Comparison of ENCODE assay signal across 24 cellular contexts in genomic region chr16:499924-500323, GRCh38. TPM values are rescaled to one million over a fixed set of nuclear protein-coding genes. Genes with fewer than 3 reads are reported as not detected.
DNase-seq lines count a peak whose midpoint lies in the region; ATAC-seq, FAIRE-seq and TF ChIP-seq lines count a peak whose summit lies in the region.
"Had no signal": no experiment of that assay in that cellular context is flagged by ENCODE, and none has a peak within 500 bp of the region (broad histone marks: within the 10 kb centered on the region; RNA-seq: fewer than 3 reads in every experiment).

No MANE protein-coding gene starts in this region.

- no peak for TF ChIP-seq RAD21 in H1 (IDR thresholded peaks at IDR 0.05 in 1 of 2, conservative IDR thresholded peaks at IDR 0.05 in 1 of 2; ENCODE audit: low read depth in 2 of 2, low read length in 2 of 2)

- peaks cover 4% of the 10 kb centered on the region for H3K4me1 Mint-ChIP-seq in activated CD8-positive, alpha-beta T cell treated with anti-CD3 and anti-CD28 coated beads for 36 hours (ENCODE audit: low read depth)

- H3K23me2 ChIP-seq in H1 (ENCODE audit: low read depth, low read length) = no peaks in the 10 kb centered on the region

- H3K36me3 ChIP-seq in OCI-LY7 (ENCODE audit: insufficient read depth, low read length) (peaks cover 3% of the 10 kb centered on the region; the same call in 1 of the 2 replicates), H1 (ENCODE audit: control insufficient read depth in 2 of 4, insufficient read depth in 4 of 4, low read length in 3 of 4) (no peaks in the 10 kb centered on the region)
- H3K36me3 ChIP-seq: SJCRH30 had no signal

- no peak overlapping the region for H3K14ac ChIP-seq in H1 (ENCODE audit: insufficient read length)

- H4K8ac ChIP-seq in H1 (ENCODE audit: extremely low read depth, insufficient read depth, low read length) = 0 out of 2 replicates have a peak overlapping the region, but pooled peaks have one; percentile 57

- no peak overlapping the region for H4K5ac ChIP-seq in H1 (ENCODE audit: insufficient read length, low read depth, low read length)

- TF ChIP-seq POLR2A in H1 (IDR thresholded peaks at IDR 0.05; ENCODE audit: control extremely low read depth in 1 of 2, low read depth in 2 of 2, low read length in 2 of 2) = no peak

- no peaks in the 10 kb centered on the region for H3K27me3 Mint-ChIP-seq in activated CD8-positive, alpha-beta T cell treated with anti-CD3 and anti-CD28 coated beads for 36 hours
- H3K27me3 Mint-ChIP-seq: CD4-positive, CD25-positive, alpha-beta regulatory T cell had no signal

- no peak overlapping the region for H3K56ac ChIP-seq in H1 (replicated peaks; ENCODE audit: insufficient read length, low read depth, low read length)

- H4K20me1 ChIP-seq in OCI-LY7 (ENCODE audit: insufficient read depth, low read length) (no peaks in the 10 kb centered on the region), H1 (replicated peaks in 1 of 2; ENCODE audit: control insufficient read depth in 1 of 2, insufficient read depth in 2 of 2, low read length in 2 of 2) (peaks cover 0 to 3% of the 10 kb centered on the region in 2 experiments)

- H3K79me1 ChIP-seq in H1 (ENCODE audit: low read depth, low read length) = no peaks in the 10 kb centered on the region

- H3K79me2 ChIP-seq in OCI-LY7 (ENCODE audit: insufficient read depth, low read depth, low read length) = no peaks in the 10 kb centered on the region
- H3K79me2 ChIP-seq in H1 (ENCODE audit: control insufficient read depth in 1 of 2, insufficient read depth in 2 of 2, low read length in 2 of 2) = no peaks in the 10 kb centered on the region

- H3K23ac ChIP-seq in H1 (ENCODE audit: insufficient read length) = no peak overlapping the region

- H2BK15ac ChIP-seq in H1 (ENCODE audit: low read length) = no peak overlapping the region

- no peak overlapping the region for H2AK5ac ChIP-seq in H1 (ENCODE audit: low read depth, low read length)

- H3K36me3 Mint-ChIP-seq in activated CD8-positive, alpha-beta T cell treated with anti-CD3 and anti-CD28 coated beads for 36 hours (ENCODE audit: low read depth) = no peaks in the 10 kb centered on the region

- no peak overlapping the region for H3K18ac ChIP-seq in H1 (ENCODE audit: extremely low read depth, low read length)

- no peak overlapping the region for H2AFZ ChIP-seq in OCI-LY7 (ENCODE audit: low read length)
- H2AFZ ChIP-seq in H1 (ENCODE audit: low read length) = no peak overlapping the region
- H2AFZ ChIP-seq: GM23248 had no signal

- 84% methylated on average over 12 of the region's 12 CpGs; no CpG with 5 or more reads in 1 of the 2 experiments for WGBS in H1 (ENCODE audit: extremely low coverage in 1 of 2, insufficient coverage in 1 of 2, insufficient read length in 1 of 2, insufficient replicate concordance in 2 of 2, low coverage in 1 of 2, low lambda C conversion rate in 2 of 2, missing lambda C conversion rate in 1 of 2), 2 experiments

- H3K9ac ChIP-seq in H1 (replicated peaks in 1 of 4; ENCODE audit: extremely low read depth in 1 of 4, low read depth in 3 of 4, low read length in 3 of 4) = no peak overlapping the region
- H3K9ac ChIP-seq: BLaER1, GM23248 had no signal

- H3K4me3 ChIP-seq in OCI-LY7 (ENCODE audit: low read depth, low read length, poor library complexity, severe bottlenecking) (no peak overlapping the region), H1 (ENCODE audit: extremely low read depth in 1 of 4, insufficient read depth in 2 of 4, low read depth in 3 of 4, low read length in 4 of 4) (no peak overlapping the region)
- H3K4me3 ChIP-seq: BLaER1, GM23248, SJCRH30 had no signal

- ATAC-seq in sciatic nerve = peak; percentile 12
- no peak for ATAC-seq in activated CD8-positive, alpha-beta T cell treated with anti-CD3 and anti-CD28 coated beads for 36 hours
- ATAC-seq: PC-3, SK-N-SH treated with all-trans-retinoic acid at 6 μM for 48 hours had no signal

- H2BK20ac ChIP-seq in H1 (ENCODE audit: low read length) = no peak overlapping the region

- no peaks in the 10 kb centered on the region for H3K9me3 Mint-ChIP-seq in activated CD8-positive, alpha-beta T cell treated with anti-CD3 and anti-CD28 coated beads for 36 hours
- H3K9me3 Mint-ChIP-seq: CD4-positive, CD25-positive, alpha-beta regulatory T cell had no signal

- intact Hi-C loops in OCI-LY7 (cut with micrococcal nuclease; ENCODE audit: unreplicated experiment) = loop anchor here (5.0 kb wide), 1 partner anchor 108 kb away; no protein-coding TSS in a partner anchor
- intact Hi-C loops in sciatic nerve (cut with DNase I) = no loop called here
- intact Hi-C loops in posterior vena cava (cut with DNase I) = no loop called here
- intact Hi-C loops in activated CD8-positive, alpha-beta T cell treated with anti-CD3 and anti-CD28 coated beads for 36 hours (cut with micrococcal nuclease) = no loop called here

- no peak overlapping the region for H4K91ac ChIP-seq in H1 (replicated peaks; ENCODE audit: insufficient read length, low read length)

- POLR2A ChIA-PET in OCI-LY7 (lab: Charles Lee) = interaction anchor here (0.7 kb wide), 1 partner anchor 8 kb away, joined by 4 read pairs; no protein-coding TSS in a partner anchor
- POLR2A ChIA-PET in H1 (lab: Charles Lee; ENCODE audit: partially characterized antibody) = no interaction called here
- POLR2A ChIA-PET in activated CD8-positive, alpha-beta T cell treated with anti-CD3 and anti-CD28 coated beads for 36 hours (lab: Charles Lee) = no interaction called here

- CTCF ChIA-PET in OCI-LY7 (lab: Charles Lee; ENCODE audit: unreplicated experiment) (no interaction called here), H1 (lab: Charles Lee; ENCODE audit: partially characterized antibody) (interaction anchor here (0.6 to 3.7 kb wide), 9 partner anchors 9 to 128 kb away, joined by 3 to 19 read pairs (median 4); no protein-coding TSS in a partner anchor)
- CTCF ChIA-PET in activated CD8-positive, alpha-beta T cell treated with anti-CD3 and anti-CD28 coated beads for 36 hours (lab: Charles Lee) = no interaction called here

- H3K27me3 ChIP-seq in H1 (replicated peaks in 1 of 4; ENCODE audit: control insufficient read depth in 3 of 4, extremely low read depth in 1 of 4, insufficient read depth in 3 of 4, low read length in 3 of 4) = no peaks in the 10 kb centered on the region
- H3K27me3 ChIP-seq: BLaER1, SJCRH30 had no signal

- H3K4me2 ChIP-seq in OCI-LY7 (ENCODE audit: low read length) (no peak overlapping the region), H1 (ENCODE audit: insufficient read depth in 1 of 2, low read depth in 2 of 2, low read length in 2 of 2) (no peak overlapping the region)
- H3K4me2 ChIP-seq: BLaER1 had no signal

- H3K4ac ChIP-seq in H1 (replicated peaks; ENCODE audit: insufficient read length, low read depth, low read length) = no peak overlapping the region

- DNase-seq in OCI-LY7 (ENCODE audit: low spot score) = no peak
- no peak for DNase-seq in H1 (ENCODE audit: low read depth in 1 of 2, low spot score in 2 of 2)
- no peak for DNase-seq in sciatic nerve (ENCODE audit: low spot score)
- no peak for DNase-seq in posterior vena cava (ENCODE audit: low spot score)
- no peak for DNase-seq in activated CD8-positive, alpha-beta T cell treated with anti-CD3 and anti-CD28 coated beads for 36 hours
- DNase-seq in HUDEP-2 (lab: John Stamatoyannopoulos, UW; ENCODE audit: unreplicated experiment in 76 of 76) = no peak
- DNase-seq: CD4-positive, CD25-positive, alpha-beta regulatory T cell; GM23248; HCEC 1CT; NCI-H1092; NCI-H1417 treated with DMSO at 0.1 percent for 48 hours; NCI-H187; NCI-H2171 treated with DMSO at 0.1 percent for 48 hours; NCI-H345; NCI-H510A treated with DMSO at 0.1 percent for 48 hours; NCI-H774; PC-3; SJCRH30 had no signal

- no peak overlapping the region for H2BK5ac ChIP-seq in H1 (ENCODE audit: low read depth, low read length)

- no peak overlapping the region for H2BK120ac ChIP-seq in H1 (replicated peaks; ENCODE audit: low read depth, low read length)

- no peak for TF ChIP-seq CTCF in 22Rv1 (IDR thresholded peaks at IDR 0.05)
- TF ChIP-seq CTCF in OCI-LY7 (conservative IDR thresholded peaks at IDR 0.05; ENCODE audit: low read length) = no peak
- TF ChIP-seq CTCF in H1 (IDR thresholded peaks at IDR 0.05; ENCODE audit: control extremely low read depth in 1 of 3, insufficient read depth in 1 of 3, low read depth in 1 of 3, low read length in 3 of 3) = no peak
- no peak for TF ChIP-seq CTCF in activated CD8-positive, alpha-beta T cell treated with anti-CD3 and anti-CD28 coated beads for 36 hours (IDR thresholded peaks at IDR 0.05)

- no peak for TF ChIP-seq EP300 in H1 (IDR thresholded peaks at IDR 0.05; ENCODE audit: borderline replicate concordance in 1 of 2, low read depth in 2 of 2, low read length in 2 of 2)

- H3K27ac ChIP-seq in 22Rv1 (peak overlapping the region; percentile 98), OCI-LY7 (ENCODE audit: low read depth, low read length, poor library complexity, severe bottlenecking) (no peak overlapping the region), H1 (ENCODE audit: low read depth, low read length) (no peak overlapping the region)
- H3K27ac ChIP-seq: BLaER1, GM23248, SJCRH30 had no signal

- H3K9me3 ChIP-seq in OCI-LY7 (ENCODE audit: low read length) (no peaks in the 10 kb centered on the region), H1 (ENCODE audit: insufficient read depth in 2 of 2, low read depth in 1 of 2, low read length in 1 of 2) (no peaks in the 10 kb centered on the region)
- H3K9me3 ChIP-seq: BLaER1, SJCRH30 had no signal

- H2BK12ac ChIP-seq in H1 (ENCODE audit: low read depth, low read length) = no peak overlapping the region

- BruUV-seq in OCI-LY7 (replicated peaks; lab: Mats Ljungman, UMichigan) = TSS peak; percentile 46

- H3K4me1 ChIP-seq in OCI-LY7 (ENCODE audit: insufficient read depth, low read length, poor library complexity, severe bottlenecking) (no peaks in the 10 kb centered on the region), H1 (replicated peaks in 1 of 4; ENCODE audit: control insufficient read depth in 3 of 4, insufficient read depth in 4 of 4, low read length in 3 of 4) (no peaks in the 10 kb centered on the region; a peak in 1 of 7 replicates)
- H3K4me1 ChIP-seq: SJCRH30 had no signal

- FAIRE-seq in H1 (lab: Jason Lieb, UNC) = no peak
- FAIRE-seq: A204.1, D721Med, GM18507 had no signal

- no peak overlapping the region for H3K27ac Mint-ChIP-seq in activated CD8-positive, alpha-beta T cell treated with anti-CD3 and anti-CD28 coated beads for 36 hours

- no peak overlapping the region for H3K4me3 Mint-ChIP-seq in activated CD8-positive, alpha-beta T cell treated with anti-CD3 and anti-CD28 coated beads for 36 hours
- H3K4me3 Mint-ChIP-seq: CD4-positive, CD25-positive, alpha-beta regulatory T cell had no signal

- no peaks in the 10 kb centered on the region for H3K9me2 ChIP-seq in OCI-LY7 (ENCODE audit: insufficient read depth, low read length)

RNA-seq across cellular contexts. Expression of gene CAPN15, which starts 27.6 kb away (rescaled TPM):
- total RNA-seq in OCI-LY7 (2014; rRNA removed; shearing (Covaris generic)) = 23.1 and 32.9 TPM in 2 replicates
- total RNA-seq in OCI-LY7 (2022) = 43.9 and 54.0 TPM in 2 replicates
- 74.6 and 76.9 TPM in 2 replicates for total RNA-seq in H1 (2021; fragmentation: NEBNext Ultra II Directional; extraction: Animal tissue kit (Norgen Biotek cat#: 25700))
- 38.9 and 68.4 TPM in 2 replicates for polyA plus RNA-seq in H1 (2011; rRNA removed)
- 40.1 TPM for polyA plus RNA-seq in H1 (2011; cell fraction: cytosol; rRNA removed)
- 97.9 TPM for polyA plus RNA-seq in H1 (2011; cell fraction: nucleus; rRNA removed)
- polyA plus RNA-seq in H1 (2012, experiment 1 of 2) = 28.0 to 47.8 TPM (median 43.1 TPM) in 4 replicates
- polyA plus RNA-seq in H1 (2012, experiment 2 of 2) = 29.7 TPM
- polyA plus RNA-seq in H1 (2013, experiment 1 of 2) = 37.4 TPM
- 36.4 TPM for polyA plus RNA-seq in H1 (2013, experiment 2 of 2)
- 13.1 and 15.2 TPM in 2 replicates for polyA minus RNA-seq in H1 (2011; rRNA and poly(A)+ RNA removed)
- polyA minus RNA-seq in H1 (2011; cell fraction: cytosol; rRNA and poly(A)+ RNA removed) = 74.6 TPM
- polyA minus RNA-seq in H1 (2011; cell fraction: nucleus; rRNA and poly(A)+ RNA removed) = 33.7 TPM
- total RNA-seq in sciatic nerve = 35.2 TPM
- 10 to 100 TPM; 23.3 to 26.6 TPM for total RNA-seq in posterior vena cava
- 10 to 100 TPM; 76.4 to 81.2 TPM for total RNA-seq in activated CD8-positive, alpha-beta T cell treated with anti-CD3 and anti-CD28 coated beads for 36 hours
